8 cellular contexts compared by ENCODE assay signal in genomic region chr15:38002883-38003477, GRCh38.
DNase-seq lines count a peak whose midpoint lies in the region; ATAC-seq and TF ChIP-seq lines count a peak whose summit lies in the region.

No MANE protein-coding gene starts in this region.

- in situ Hi-C loops in astrocyte of the spinal cord (cut with HindIII; ENCODE audit: low sequenced_read_pairs) = no loop called here

- no peak overlapping the region for H3K27ac ChIP-seq in C4-2B

- peak; percentile 56 for DNase-seq in M059J (ENCODE audit: low read depth)
- peak; percentile 83 for DNase-seq in astrocyte of the spinal cord (ENCODE audit: low read depth, low spot score)
- DNase-seq in iPS DF 4.7 (ENCODE audit: extremely low read depth, low spot score) = peak; percentile 46
- peak; percentile 30 for DNase-seq in stimulated activated naive CD8-positive, alpha-beta T cell treated with anti-CD3 and anti-CD28 coated beads, Interleukin-15, Interleukin-2, amounts not matched to agents 100 U/mL and 50 U/mL, for 24 hours
- no peak for DNase-seq in NCI-H2107 treated with DMSO at 0.1 percent for 48 hours (lab: John Stamatoyannopoulos, UW; ENCODE audit: unreplicated experiment)

- ATAC-seq in GM18870 (IDR thresholded peaks at IDR 0.05; ENCODE audit: unreplicated experiment) (peak; percentile 67), HG02884 (IDR thresholded peaks at IDR 0.05; ENCODE audit: unreplicated experiment) (no peak)
- ATAC-seq in stimulated activated naive CD8-positive, alpha-beta T cell treated with anti-CD3 and anti-CD28 coated beads, Interleukin-15, Interleukin-2, amounts not matched to agents 100 U/mL and 50 U/mL, for 24 hours = no peak

- no peak overlapping the region for H3K4me3 ChIP-seq in astrocyte of the spinal cord (ENCODE audit: low read depth, low read length)

- TF ChIP-seq CTCF in C4-2B (conservative IDR thresholded peaks at IDR 0.05) (peak; percentile 53), astrocyte of the spinal cord (IDR thresholded peaks at IDR 0.05; ENCODE audit: low read depth, low read length) (peak; percentile 80)
